15 cellular contexts compared by ENCODE assay signal in the genomic region with DNA sequence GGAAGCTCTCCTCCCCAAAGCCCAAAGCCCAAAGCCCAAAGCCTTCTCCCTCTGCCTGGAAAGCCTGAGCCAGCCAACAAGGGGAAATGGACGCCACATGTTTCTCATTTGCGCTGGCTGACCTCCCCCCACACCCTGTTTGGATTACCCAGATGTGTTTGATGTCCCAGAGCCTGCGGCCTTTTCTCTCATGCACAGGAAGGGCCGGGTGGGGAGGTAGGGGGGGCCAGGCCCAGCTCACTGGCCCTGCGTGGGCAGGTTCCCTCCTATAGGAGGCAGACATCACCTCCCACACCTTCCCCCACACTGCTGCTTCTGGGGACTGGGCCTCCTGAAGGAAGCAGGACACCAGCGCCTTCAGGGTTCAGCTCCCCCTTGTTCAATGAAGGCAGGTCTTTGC.
A peak's percentile ranks its signal among the peaks of the same experiment; 100 is the strongest.
DNase-seq lines count a peak whose midpoint lies in the region; ATAC-seq and TF ChIP-seq lines count a peak whose summit lies in the region.
"Had no signal": no experiment of that assay in that cellular context is flagged by ENCODE, and none has a peak within 500 bp of the region (broad histone marks: within the 10 kb centered on the region; RNA-seq: fewer than 3 reads in every experiment).

No MANE protein-coding gene starts in this region.

- no peak overlapping the region for H4K5ac ChIP-seq in mesendoderm (ENCODE audit: low read length)

- no peaks in the 10 kb centered on the region for H4K20me1 ChIP-seq in Loucy (ENCODE audit: insufficient read depth, low read length, poor library complexity, severe bottlenecking)

- H3K36me3 ChIP-seq in Loucy (ENCODE audit: insufficient read depth, low read length) (no peaks in the 10 kb centered on the region), mesendoderm (ENCODE audit: control insufficient read depth, insufficient read depth, low read length) (no peaks in the 10 kb centered on the region)
- H3K36me3 ChIP-seq: colonic mucosa, suprapubic skin had no signal

- ATAC-seq in GM18873 (IDR thresholded peaks at IDR 0.05; ENCODE audit: low FRiP score, unreplicated experiment) (no peak), GM19455 (IDR thresholded peaks at IDR 0.05; ENCODE audit: unreplicated experiment) (no peak)

- no peak overlapping the region for H2BK5ac ChIP-seq in mesendoderm (ENCODE audit: low read length)

- H2BK120ac ChIP-seq in mesendoderm (ENCODE audit: low read depth, low read length): no peak overlapping the region

- no peak overlapping the region for H2AFZ ChIP-seq in Loucy (ENCODE audit: low read length)

- no peak overlapping the region for H2BK15ac ChIP-seq in mesendoderm (replicated peaks; ENCODE audit: low read depth)

- H3K23ac ChIP-seq in mesendoderm (ENCODE audit: low read length): no peak overlapping the region

- H3K4me2 ChIP-seq in Loucy (ENCODE audit: low read depth, low read length, poor library complexity, severe bottlenecking) (no peak overlapping the region), mesendoderm (ENCODE audit: low read length) (no peak overlapping the region)

- no peaks in the 10 kb centered on the region for H3K9me2 ChIP-seq in Loucy (replicated peaks; ENCODE audit: low read depth, low read length)

- no peak overlapping the region for H3K4ac ChIP-seq in mesendoderm (ENCODE audit: low read depth, low read length)

- no peaks in the 10 kb centered on the region for H3K4me1 ChIP-seq in Loucy (ENCODE audit: insufficient read depth, low read length, poor library complexity, severe bottlenecking)
- H3K4me1 ChIP-seq in mesendoderm (ENCODE audit: control insufficient read depth, low read depth, low read length): peaks cover 3% of the 10 kb centered on the region

- H3K9me3 ChIP-seq in Loucy (ENCODE audit: insufficient read depth, low read depth, low read length): no peaks in the 10 kb centered on the region
- H3K9me3 ChIP-seq: colonic mucosa, suprapubic skin had no signal

- H3F3A ChIP-seq in Loucy (ENCODE audit: low read depth): no peaks in the 10 kb centered on the region

- H3K4me3 ChIP-seq in AG09309 (ENCODE audit: control insufficient read depth, low read depth, low read length) (no peak overlapping the region), Loucy (ENCODE audit: low read length, poor library complexity, severe bottlenecking) (no peak overlapping the region), mesendoderm (ENCODE audit: low read length) (no peak overlapping the region)
- H3K4me3 ChIP-seq: colonic mucosa, suprapubic skin had no signal

- H3K79me2 ChIP-seq in Loucy (ENCODE audit: insufficient read depth, low read length) (no peaks in the 10 kb centered on the region), mesendoderm (ENCODE audit: control insufficient read depth, insufficient read depth, low read length) (no peaks in the 10 kb centered on the region)

- TF ChIP-seq CTCF in AG09309 (IDR thresholded peaks at IDR 0.05; ENCODE audit: control insufficient read depth, insufficient read depth, low read depth, low read length, missing control alignments) (peak; percentile 47), Loucy (conservative IDR thresholded peaks at IDR 0.05; ENCODE audit: low read length) (0 out of 2 replicates have a peak, but pooled peaks have one; percentile 14)

- H3K9ac ChIP-seq in Loucy (ENCODE audit: low read depth, low read length, poor library complexity, severe bottlenecking) (no peak overlapping the region), mesendoderm (ENCODE audit: low read length) (no peak overlapping the region)

- no CpG with 5 or more reads among the region's 6 CpGs for WGBS in mesendoderm (ENCODE audit: extremely low coverage, insufficient coverage, low lambda C conversion rate)

- H3K18ac ChIP-seq in mesendoderm (ENCODE audit: low read length): no peak overlapping the region

- no peaks in the 10 kb centered on the region for H3K79me1 ChIP-seq in mesendoderm (ENCODE audit: low read length)

- H3K27ac ChIP-seq in mesendoderm (ENCODE audit: low read depth, low read length): no peak overlapping the region
- H3K27ac ChIP-seq: colonic mucosa, suprapubic skin had no signal

- no peak overlapping the region for H3K56ac ChIP-seq in mesendoderm (ENCODE audit: low read length)

- peak; percentile 79 for DNase-seq in AG09309 (ENCODE audit: low read depth)
- DNase-seq in dermis blood vessel endothelial cell: peak; percentile 23
- DNase-seq in mesendoderm: peak; percentile 31
- no peak for DNase-seq in DMS153 treated with DMSO at 0.1 percent for 48 hours (lab: John Stamatoyannopoulos, UW; ENCODE audit: unreplicated experiment)
- DNase-seq in effector CD8-positive, alpha-beta T cell (lab: John Stamatoyannopoulos, UW): no peak
- DNase-seq: activated gamma-delta T cell; C1 segment of cervical spinal cord; colonic mucosa; NCI-H187; NK-92 treated with Interleukin-12 subunit alpha and Interleukin-12 subunit beta, amount 100 ng/mL, for 24 hours; retina had no signal

- H3K27me3 ChIP-seq in Loucy (ENCODE audit: insufficient read depth, low read length, poor library complexity, severe bottlenecking) (no peaks in the 10 kb centered on the region), mesendoderm (ENCODE audit: insufficient read depth, low read length, poor library complexity) (no peaks in the 10 kb centered on the region)
- H3K27me3 ChIP-seq: colonic mucosa, suprapubic skin had no signal

- H2AK5ac ChIP-seq in mesendoderm (ENCODE audit: low read length): no peak overlapping the region

- no peak overlapping the region for H4K8ac ChIP-seq in mesendoderm (ENCODE audit: low read depth, low read length)

Comparison
In these comparisons a context has a peak if more than half of its experiments do, and no peak if none do; other contexts are left out.
1. DNase-seq: peak in AG09309 (single experiment), dermis blood vessel endothelial cell (single experiment) and mesendoderm (single experiment); none in DMS153 treated with DMSO at 0.1 percent for 48 hours (single experiment) and effector CD8-positive, alpha-beta T cell (single experiment).